ENCODE assay signal across 11 cellular contexts in the genomic region with DNA sequence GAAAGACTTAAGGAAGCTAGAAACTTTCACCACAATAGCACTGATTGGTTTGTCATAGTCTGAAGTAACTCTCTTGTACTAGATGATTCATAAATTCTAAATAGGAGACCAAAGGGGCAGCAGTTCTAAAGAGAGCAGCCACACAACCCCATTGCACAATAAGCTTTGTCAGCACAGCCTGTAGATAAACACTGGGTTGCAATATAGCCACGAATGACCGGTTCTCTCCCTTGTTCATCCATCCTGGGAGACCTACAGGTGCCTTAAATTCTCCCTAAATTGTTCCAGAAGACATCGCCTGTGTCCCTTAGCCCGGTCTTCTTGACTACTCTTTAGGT.
DNase-seq lines count a peak whose midpoint lies in the region; ATAC-seq, FAIRE-seq and TF ChIP-seq lines count a peak whose summit lies in the region.
"Had no signal": no experiment of that assay in that cellular context is flagged by ENCODE, and none has a peak within 500 bp of the region (broad histone marks: within the 10 kb centered on the region; RNA-seq: fewer than 3 reads in every experiment).

No MANE protein-coding gene starts in this region.

- no peaks in the 10 kb centered on the region for H3K27me3 Mint-ChIP-seq in activated CD8-positive, alpha-beta memory T cell treated with anti-CD3 and anti-CD28 coated beads, Interleukin-2, amount 10 ng/mL, durations not matched to agents 7 days and 5 days
- H3K27me3 Mint-ChIP-seq in stimulated activated naive CD8-positive, alpha-beta T cell treated with anti-CD3 and anti-CD28 coated beads, Interleukin-15, amount 100 ng/mL, for 72 hours: no peaks in the 10 kb centered on the region

- H3K27ac Mint-ChIP-seq in activated CD8-positive, alpha-beta memory T cell treated with anti-CD3 and anti-CD28 coated beads, Interleukin-2, amount 10 ng/mL, durations not matched to agents 7 days and 5 days: no peak overlapping the region
- H3K27ac Mint-ChIP-seq in stimulated activated naive CD8-positive, alpha-beta T cell treated with anti-CD3 and anti-CD28 coated beads, Interleukin-15, amount 100 ng/mL, for 72 hours: no peak overlapping the region

- H3K27ac ChIP-seq in prostate gland: no peak overlapping the region
- H3K27ac ChIP-seq: BLaER1 had no signal

- DNase-seq in activated CD8-positive, alpha-beta memory T cell treated with anti-CD3 and anti-CD28 coated beads, Interleukin-2, amount 10 ng/mL, durations not matched to agents 7 days and 5 days: no peak
- no peak for DNase-seq in activated CD8-positive, alpha-beta memory T cell treated with anti-CD3 and anti-CD28 coated beads for 24 hours
- DNase-seq in RKO (ENCODE audit: low spot score) (peak; percentile 56), fibroblast of villous mesenchyme (ENCODE audit: low read depth) (peak; percentile 91), prostate gland (ENCODE audit: low spot score) (no peak), Ammon's horn (ENCODE audit: low spot score) (no peak), HTR-8/SVneo (ENCODE audit: insufficient read length, low spot score) (no peak)
- DNase-seq in stimulated activated naive CD8-positive, alpha-beta T cell treated with anti-CD3 and anti-CD28 coated beads, Interleukin-15, amount 100 ng/mL, for 72 hours: no peak
- DNase-seq: NCI-H2081 treated with DMSO at 0.1 percent for 48 hours; stimulated activated CD4-positive, alpha-beta T cell treated with anti-CD3 and anti-CD28 coated beads, Interleukin-4, amount 100 ng/mL, for 1 hour had no signal

- intact Hi-C loops in prostate gland (cut with DNase I): no loop called here

- peaks cover 10% of the 10 kb centered on the region for H3K4me1 Mint-ChIP-seq in activated CD8-positive, alpha-beta memory T cell treated with anti-CD3 and anti-CD28 coated beads, Interleukin-2, amount 10 ng/mL, durations not matched to agents 7 days and 5 days
- H3K4me1 Mint-ChIP-seq in stimulated activated naive CD8-positive, alpha-beta T cell treated with anti-CD3 and anti-CD28 coated beads, Interleukin-15, amount 100 ng/mL, for 72 hours: peaks cover 7% of the 10 kb centered on the region

- no peaks in the 10 kb centered on the region for H3K4me1 ChIP-seq in prostate gland (replicated peaks)
- H3K4me1 ChIP-seq: BLaER1 had no signal

- TF ChIP-seq POLR2A in prostate gland (IDR thresholded peaks at IDR 0.05): no peak

- TF ChIP-seq CTCF in fibroblast of villous mesenchyme (IDR thresholded peaks at IDR 0.05; ENCODE audit: insufficient read depth, low read depth, low read length) (no peak), prostate gland (IDR thresholded peaks at IDR 0.05) (no peak)

- H3K36me3 Mint-ChIP-seq in activated CD8-positive, alpha-beta memory T cell treated with anti-CD3 and anti-CD28 coated beads, Interleukin-2, amount 10 ng/mL, durations not matched to agents 7 days and 5 days: no peaks in the 10 kb centered on the region

- CTCF ChIA-PET in activated CD8-positive, alpha-beta memory T cell treated with anti-CD3 and anti-CD28 coated beads, Interleukin-2, amount 10 ng/mL, durations not matched to agents 7 days and 5 days (lab: Charles Lee): interaction anchor here (0.7 to 0.8 kb wide), 4 partner anchors 10 to 213 kb away, joined by 3 to 4 read pairs (median 3); no protein-coding TSS in a partner anchor

- peak; percentile 32 for ATAC-seq in activated CD8-positive, alpha-beta memory T cell treated with anti-CD3 and anti-CD28 coated beads, Interleukin-2, amount 10 ng/mL, durations not matched to agents 7 days and 5 days
- ATAC-seq in stimulated activated naive CD8-positive, alpha-beta T cell treated with anti-CD3 and anti-CD28 coated beads, Interleukin-15, amount 100 ng/mL, for 72 hours: peak; percentile 83

- H3K9me3 ChIP-seq in prostate gland: no peaks in the 10 kb centered on the region
- H3K9me3 ChIP-seq: BLaER1 had no signal

- H3K9me3 Mint-ChIP-seq in activated CD8-positive, alpha-beta memory T cell treated with anti-CD3 and anti-CD28 coated beads, Interleukin-2, amount 10 ng/mL, durations not matched to agents 7 days and 5 days (ENCODE audit: low read depth): no peaks in the 10 kb centered on the region
- H3K9me3 Mint-ChIP-seq in stimulated activated naive CD8-positive, alpha-beta T cell treated with anti-CD3 and anti-CD28 coated beads, Interleukin-15, amount 100 ng/mL, for 72 hours: no peaks in the 10 kb centered on the region

- H3K36me3 ChIP-seq in prostate gland: no peaks in the 10 kb centered on the region
- H3K36me3 ChIP-seq: BLaER1 had no signal

- H3K27me3 ChIP-seq in prostate gland (replicated peaks; ENCODE audit: insufficient read depth): no peaks in the 10 kb centered on the region
- H3K27me3 ChIP-seq: BLaER1 had no signal

- 51% methylated on average over 4 of the region's 4 CpGs for WGBS in prostate gland

- H3K4me3 ChIP-seq in fibroblast of villous mesenchyme (ENCODE audit: low read depth, low read length) (no peak overlapping the region), prostate gland (no peak overlapping the region)
- H3K4me3 ChIP-seq: BLaER1 had no signal

- no peak for FAIRE-seq in HTR-8/SVneo (lab: Jason Lieb, UNC)

- H3K4me3 Mint-ChIP-seq in activated CD8-positive, alpha-beta memory T cell treated with anti-CD3 and anti-CD28 coated beads, Interleukin-2, amount 10 ng/mL, durations not matched to agents 7 days and 5 days: no peak overlapping the region
- H3K4me3 Mint-ChIP-seq in stimulated activated naive CD8-positive, alpha-beta T cell treated with anti-CD3 and anti-CD28 coated beads, Interleukin-15, amount 100 ng/mL, for 72 hours: no peak overlapping the region

Comparison
In these comparisons a context has a peak if more than half of its experiments do, and no peak if none do; other contexts are left out.
1. DNase-seq: peak in RKO (single experiment) and fibroblast of villous mesenchyme (single experiment); none in activated CD8-positive, alpha-beta memory T cell treated with anti-CD3 and anti-CD28 coated beads, Interleukin-2, amount 10 ng/mL, durations not matched to agents 7 days and 5 days (single experiment), activated CD8-positive, alpha-beta memory T cell treated with anti-CD3 and anti-CD28 coated beads for 24 hours (single experiment), stimulated activated naive CD8-positive, alpha-beta T cell treated with anti-CD3 and anti-CD28 coated beads, Interleukin-15, amount 100 ng/mL, for 72 hours (0 of 2), prostate gland (single experiment), Ammon's horn (single experiment) and HTR-8/SVneo (single experiment).